2 cellular contexts compared by ENCODE assay signal in the genomic region with DNA sequence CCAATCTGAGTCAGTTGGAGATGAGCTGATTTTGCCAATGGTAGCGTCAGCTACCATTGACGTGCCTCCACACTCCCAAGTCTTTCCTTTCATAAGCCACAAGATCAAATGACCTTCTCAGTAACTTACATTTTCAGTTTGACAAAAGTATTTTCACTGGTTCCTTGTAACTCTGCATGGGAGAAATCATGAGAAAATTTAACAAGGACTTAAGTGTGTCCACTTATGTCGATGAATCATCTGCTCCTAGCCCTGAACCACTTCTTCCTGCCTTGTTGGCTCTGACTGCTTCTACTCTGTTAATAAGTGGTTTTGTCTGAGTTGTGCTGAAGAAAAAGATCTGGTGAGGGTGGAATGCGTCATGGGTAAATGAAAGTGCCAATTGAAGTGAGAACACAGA.
TF ChIP-seq lines count a peak whose summit lies in the region.

No MANE protein-coding gene starts in this region.

TF ChIP-seq in SK-N-SH, 30 proteins besides CTCF, POLR2A, EP300 and RAD21 (continued from another document):
- TF ChIP-seq, protein P1, sequence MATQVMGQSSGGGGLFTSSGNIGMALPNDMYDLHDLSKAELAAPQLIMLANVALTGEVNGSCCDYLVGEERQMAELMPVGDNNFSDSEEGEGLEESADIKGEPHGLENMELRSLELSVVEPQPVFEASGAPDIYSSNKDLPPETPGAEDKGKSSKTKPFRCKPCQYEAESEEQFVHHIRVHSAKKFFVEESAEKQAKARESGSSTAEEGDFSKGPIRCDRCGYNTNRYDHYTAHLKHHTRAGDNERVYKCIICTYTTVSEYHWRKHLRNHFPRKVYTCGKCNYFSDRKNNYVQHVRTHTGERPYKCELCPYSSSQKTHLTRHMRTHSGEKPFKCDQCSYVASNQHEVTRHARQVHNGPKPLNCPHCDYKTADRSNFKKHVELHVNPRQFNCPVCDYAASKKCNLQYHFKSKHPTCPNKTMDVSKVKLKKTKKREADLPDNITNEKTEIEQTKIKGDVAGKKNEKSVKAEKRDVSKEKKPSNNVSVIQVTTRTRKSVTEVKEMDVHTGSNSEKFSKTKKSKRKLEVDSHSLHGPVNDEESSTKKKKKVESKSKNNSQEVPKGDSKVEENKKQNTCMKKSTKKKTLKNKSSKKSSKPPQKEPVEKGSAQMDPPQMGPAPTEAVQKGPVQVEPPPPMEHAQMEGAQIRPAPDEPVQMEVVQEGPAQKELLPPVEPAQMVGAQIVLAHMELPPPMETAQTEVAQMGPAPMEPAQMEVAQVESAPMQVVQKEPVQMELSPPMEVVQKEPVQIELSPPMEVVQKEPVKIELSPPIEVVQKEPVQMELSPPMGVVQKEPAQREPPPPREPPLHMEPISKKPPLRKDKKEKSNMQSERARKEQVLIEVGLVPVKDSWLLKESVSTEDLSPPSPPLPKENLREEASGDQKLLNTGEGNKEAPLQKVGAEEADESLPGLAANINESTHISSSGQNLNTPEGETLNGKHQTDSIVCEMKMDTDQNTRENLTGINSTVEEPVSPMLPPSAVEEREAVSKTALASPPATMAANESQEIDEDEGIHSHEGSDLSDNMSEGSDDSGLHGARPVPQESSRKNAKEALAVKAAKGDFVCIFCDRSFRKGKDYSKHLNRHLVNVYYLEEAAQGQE (IDR thresholded peaks at IDR 0.05; ENCODE audit: low read depth, low read length) = no peak
- TF ChIP-seq SMC3 (IDR thresholded peaks at IDR 0.05; ENCODE audit: low read depth, low read length) (no peak), MEF2A (IDR thresholded peaks at IDR 0.05; ENCODE audit: borderline replicate concordance, low read depth) (no peak), JUND (IDR thresholded peaks at IDR 0.05) (peak; percentile 59), SIN3A (IDR thresholded peaks at IDR 0.05; ENCODE audit: borderline replicate concordance, low read depth, low read length) (no peak), POLR2AphosphoS5 (IDR thresholded peaks at IDR 0.05; ENCODE audit: low read depth, low read length) (peak; percentile 11; the same call in 1 of the 2 replicates), MXI1 (IDR thresholded peaks at IDR 0.05; ENCODE audit: low read depth, low read length) (no peak), NFIC (IDR thresholded peaks at IDR 0.05; ENCODE audit: borderline replicate concordance) (peak; percentile 22; the same call in 1 of the 2 replicates), GATA2 (CRISPR knock-in tag; IDR thresholded peaks at IDR 0.05) (no peak), TCF12 (IDR thresholded peaks at IDR 0.05) (peak; percentile 77), FOSL2 (IDR thresholded peaks at IDR 0.05; ENCODE audit: borderline replicate concordance, low read depth) (peak; percentile 51; the same call in 1 of the 2 replicates)
- TF ChIP-seq, protein P2, sequence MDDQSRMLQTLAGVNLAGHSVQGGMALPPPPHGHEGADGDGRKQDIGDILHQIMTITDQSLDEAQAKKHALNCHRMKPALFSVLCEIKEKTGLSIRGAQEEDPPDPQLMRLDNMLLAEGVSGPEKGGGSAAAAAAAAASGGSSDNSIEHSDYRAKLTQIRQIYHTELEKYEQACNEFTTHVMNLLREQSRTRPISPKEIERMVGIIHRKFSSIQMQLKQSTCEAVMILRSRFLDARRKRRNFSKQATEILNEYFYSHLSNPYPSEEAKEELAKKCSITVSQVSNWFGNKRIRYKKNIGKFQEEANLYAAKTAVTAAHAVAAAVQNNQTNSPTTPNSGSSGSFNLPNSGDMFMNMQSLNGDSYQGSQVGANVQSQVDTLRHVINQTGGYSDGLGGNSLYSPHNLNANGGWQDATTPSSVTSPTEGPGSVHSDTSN (IDR thresholded peaks at IDR 0.05) = peak; percentile 61
- TF ChIP-seq, protein P3, sequence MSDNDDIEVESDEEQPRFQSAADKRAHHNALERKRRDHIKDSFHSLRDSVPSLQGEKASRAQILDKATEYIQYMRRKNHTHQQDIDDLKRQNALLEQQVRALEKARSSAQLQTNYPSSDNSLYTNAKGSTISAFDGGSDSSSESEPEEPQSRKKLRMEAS (IDR thresholded peaks at IDR 0.05; ENCODE audit: low read depth) = no peak
- TF ChIP-seq, protein P4, sequence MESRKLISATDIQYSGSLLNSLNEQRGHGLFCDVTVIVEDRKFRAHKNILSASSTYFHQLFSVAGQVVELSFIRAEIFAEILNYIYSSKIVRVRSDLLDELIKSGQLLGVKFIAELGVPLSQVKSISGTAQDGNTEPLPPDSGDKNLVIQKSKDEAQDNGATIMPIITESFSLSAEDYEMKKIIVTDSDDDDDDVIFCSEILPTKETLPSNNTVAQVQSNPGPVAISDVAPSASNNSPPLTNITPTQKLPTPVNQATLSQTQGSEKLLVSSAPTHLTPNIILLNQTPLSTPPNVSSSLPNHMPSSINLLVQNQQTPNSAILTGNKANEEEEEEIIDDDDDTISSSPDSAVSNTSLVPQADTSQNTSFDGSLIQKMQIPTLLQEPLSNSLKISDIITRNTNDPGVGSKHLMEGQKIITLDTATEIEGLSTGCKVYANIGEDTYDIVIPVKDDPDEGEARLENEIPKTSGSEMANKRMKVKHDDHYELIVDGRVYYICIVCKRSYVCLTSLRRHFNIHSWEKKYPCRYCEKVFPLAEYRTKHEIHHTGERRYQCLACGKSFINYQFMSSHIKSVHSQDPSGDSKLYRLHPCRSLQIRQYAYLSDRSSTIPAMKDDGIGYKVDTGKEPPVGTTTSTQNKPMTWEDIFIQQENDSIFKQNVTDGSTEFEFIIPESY (IDR thresholded peaks at IDR 0.05; ENCODE audit: borderline replicate concordance, low read depth) = no peak

TF ChIP-seq in HepG2, 621 proteins besides CTCF, POLR2A, EP300 and RAD21 (continued from another document):
- TF ChIP-seq, protein P5, sequence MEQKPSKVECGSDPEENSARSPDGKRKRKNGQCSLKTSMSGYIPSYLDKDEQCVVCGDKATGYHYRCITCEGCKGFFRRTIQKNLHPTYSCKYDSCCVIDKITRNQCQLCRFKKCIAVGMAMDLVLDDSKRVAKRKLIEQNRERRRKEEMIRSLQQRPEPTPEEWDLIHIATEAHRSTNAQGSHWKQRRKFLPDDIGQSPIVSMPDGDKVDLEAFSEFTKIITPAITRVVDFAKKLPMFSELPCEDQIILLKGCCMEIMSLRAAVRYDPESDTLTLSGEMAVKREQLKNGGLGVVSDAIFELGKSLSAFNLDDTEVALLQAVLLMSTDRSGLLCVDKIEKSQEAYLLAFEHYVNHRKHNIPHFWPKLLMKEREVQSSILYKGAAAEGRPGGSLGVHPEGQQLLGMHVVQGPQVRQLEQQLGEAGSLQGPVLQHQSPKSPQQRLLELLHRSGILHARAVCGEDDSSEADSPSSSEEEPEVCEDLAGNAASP (CRISPR knock-in tag; IDR thresholded peaks at IDR 0.05; ENCODE audit: borderline replicate concordance) = no peak
- TF ChIP-seq PRMT3 (CRISPR knock-in tag; IDR thresholded peaks at IDR 0.05; ENCODE audit: borderline replicate concordance, low read depth) = no peak
- TF ChIP-seq, protein P6, sequence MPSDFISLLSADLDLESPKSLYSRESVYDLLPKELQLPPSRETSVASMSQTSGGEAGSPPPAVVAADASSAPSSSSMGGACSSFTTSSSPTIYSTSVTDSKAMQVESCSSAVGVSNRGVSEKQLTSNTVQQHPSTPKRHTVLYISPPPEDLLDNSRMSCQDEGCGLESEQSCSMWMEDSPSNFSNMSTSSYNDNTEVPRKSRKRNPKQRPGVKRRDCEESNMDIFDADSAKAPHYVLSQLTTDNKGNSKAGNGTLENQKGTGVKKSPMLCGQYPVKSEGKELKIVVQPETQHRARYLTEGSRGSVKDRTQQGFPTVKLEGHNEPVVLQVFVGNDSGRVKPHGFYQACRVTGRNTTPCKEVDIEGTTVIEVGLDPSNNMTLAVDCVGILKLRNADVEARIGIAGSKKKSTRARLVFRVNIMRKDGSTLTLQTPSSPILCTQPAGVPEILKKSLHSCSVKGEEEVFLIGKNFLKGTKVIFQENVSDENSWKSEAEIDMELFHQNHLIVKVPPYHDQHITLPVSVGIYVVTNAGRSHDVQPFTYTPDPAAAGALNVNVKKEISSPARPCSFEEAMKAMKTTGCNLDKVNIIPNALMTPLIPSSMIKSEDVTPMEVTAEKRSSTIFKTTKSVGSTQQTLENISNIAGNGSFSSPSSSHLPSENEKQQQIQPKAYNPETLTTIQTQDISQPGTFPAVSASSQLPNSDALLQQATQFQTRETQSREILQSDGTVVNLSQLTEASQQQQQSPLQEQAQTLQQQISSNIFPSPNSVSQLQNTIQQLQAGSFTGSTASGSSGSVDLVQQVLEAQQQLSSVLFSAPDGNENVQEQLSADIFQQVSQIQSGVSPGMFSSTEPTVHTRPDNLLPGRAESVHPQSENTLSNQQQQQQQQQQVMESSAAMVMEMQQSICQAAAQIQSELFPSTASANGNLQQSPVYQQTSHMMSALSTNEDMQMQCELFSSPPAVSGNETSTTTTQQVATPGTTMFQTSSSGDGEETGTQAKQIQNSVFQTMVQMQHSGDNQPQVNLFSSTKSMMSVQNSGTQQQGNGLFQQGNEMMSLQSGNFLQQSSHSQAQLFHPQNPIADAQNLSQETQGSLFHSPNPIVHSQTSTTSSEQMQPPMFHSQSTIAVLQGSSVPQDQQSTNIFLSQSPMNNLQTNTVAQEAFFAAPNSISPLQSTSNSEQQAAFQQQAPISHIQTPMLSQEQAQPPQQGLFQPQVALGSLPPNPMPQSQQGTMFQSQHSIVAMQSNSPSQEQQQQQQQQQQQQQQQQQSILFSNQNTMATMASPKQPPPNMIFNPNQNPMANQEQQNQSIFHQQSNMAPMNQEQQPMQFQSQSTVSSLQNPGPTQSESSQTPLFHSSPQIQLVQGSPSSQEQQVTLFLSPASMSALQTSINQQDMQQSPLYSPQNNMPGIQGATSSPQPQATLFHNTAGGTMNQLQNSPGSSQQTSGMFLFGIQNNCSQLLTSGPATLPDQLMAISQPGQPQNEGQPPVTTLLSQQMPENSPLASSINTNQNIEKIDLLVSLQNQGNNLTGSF (CRISPR knock-in tag; IDR thresholded peaks at IDR 0.05) = no peak
- TF ChIP-seq KMT2A (CRISPR knock-in tag; IDR thresholded peaks at IDR 0.05) = no peak
- no peak for TF ChIP-seq ZNF235 (CRISPR knock-in tag; IDR thresholded peaks at IDR 0.05; ENCODE audit: borderline replicate concordance)
- no peak for TF ChIP-seq MAFF (IDR thresholded peaks at IDR 0.05; ENCODE audit: low read depth, low read length)
- no peak for TF ChIP-seq ZNF468 (CRISPR knock-in tag; IDR thresholded peaks at IDR 0.05)
- TF ChIP-seq, protein P7, sequence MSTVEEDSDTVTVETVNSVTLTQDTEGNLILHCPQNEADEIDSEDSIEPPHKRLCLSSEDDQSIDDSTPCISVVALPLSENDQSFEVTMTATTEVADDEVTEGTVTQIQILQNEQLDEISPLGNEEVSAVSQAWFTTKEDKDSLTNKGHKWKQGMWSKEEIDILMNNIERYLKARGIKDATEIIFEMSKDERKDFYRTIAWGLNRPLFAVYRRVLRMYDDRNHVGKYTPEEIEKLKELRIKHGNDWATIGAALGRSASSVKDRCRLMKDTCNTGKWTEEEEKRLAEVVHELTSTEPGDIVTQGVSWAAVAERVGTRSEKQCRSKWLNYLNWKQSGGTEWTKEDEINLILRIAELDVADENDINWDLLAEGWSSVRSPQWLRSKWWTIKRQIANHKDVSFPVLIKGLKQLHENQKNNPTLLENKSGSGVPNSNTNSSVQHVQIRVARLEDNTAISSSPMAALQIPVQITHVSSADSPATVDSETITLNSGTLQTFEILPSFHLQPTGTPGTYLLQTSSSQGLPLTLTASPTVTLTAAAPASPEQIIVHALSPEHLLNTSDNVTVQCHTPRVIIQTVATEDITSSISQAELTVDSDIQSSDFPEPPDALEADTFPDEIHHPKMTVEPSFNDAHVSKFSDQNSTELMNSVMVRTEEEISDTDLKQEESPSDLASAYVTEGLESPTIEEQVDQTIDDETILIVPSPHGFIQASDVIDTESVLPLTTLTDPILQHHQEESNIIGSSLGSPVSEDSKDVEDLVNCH (CRISPR knock-in tag; IDR thresholded peaks at IDR 0.05) = no peak
